18 cellular contexts compared by ENCODE assay signal in genomic region chr6:139904572-139904971, GRCh38.
"Had no signal": no experiment of that assay in that cellular context is flagged by ENCODE, and none has a peak within 500 bp of the region (broad histone marks: within the 10 kb centered on the region; RNA-seq: fewer than 3 reads in every experiment).

No MANE protein-coding gene starts in this region.

- H3K4me3 Mint-ChIP-seq: activated CD8-positive, alpha-beta T cell treated with anti-CD3 and anti-CD28 coated beads for 36 hours; activated T-helper 1 cell treated with anti-CD3 and anti-CD28 coated beads, Interleukin-12 subunit alpha, Interleukin-12 subunit beta, Interleukin-2, Interleukin-4 antibody, amounts not matched to agents 30 ng/mL and 10 ng/mL and 1 ng/mL, durations not matched to agents 14 hours and 24 hours and 36 hours; immature natural killer cell; stimulated activated naive B cell treated with anti-CD40 and anti-IgM and Interleukin-4, amounts not matched to agents 10 μg/mL and 1 μg/mL and 100 μg/mL, for 72 hours; T-cell had no signal

- ATAC-seq: activated CD8-positive, alpha-beta T cell treated with anti-CD3 and anti-CD28 coated beads for 36 hours; left cardiac atrium; T-cell had no signal

- H3K36me3 Mint-ChIP-seq: immature natural killer cell, T-cell had no signal

- H3K27me3 ChIP-seq: breast epithelium, right atrium auricular region, tibial nerve had no signal

- H3K27ac ChIP-seq: breast epithelium, right atrium auricular region had no signal

- H3K4me1 ChIP-seq: breast epithelium, right atrium auricular region had no signal

- H3K27ac Mint-ChIP-seq: activated CD8-positive, alpha-beta T cell treated with anti-CD3 and anti-CD28 coated beads for 36 hours; activated T-helper 1 cell treated with anti-CD3 and anti-CD28 coated beads, Interleukin-12 subunit alpha, Interleukin-12 subunit beta, Interleukin-2, Interleukin-4 antibody, amounts not matched to agents 30 ng/mL and 10 ng/mL and 1 ng/mL, durations not matched to agents 14 hours and 24 hours and 36 hours; immature natural killer cell; stimulated activated naive B cell treated with anti-CD40 and anti-IgM and Interleukin-4, amounts not matched to agents 10 μg/mL and 1 μg/mL and 100 μg/mL, for 72 hours; T-cell had no signal

- H3K4me3 ChIP-seq: breast epithelium, dorsolateral prefrontal cortex, right atrium auricular region, tibial nerve had no signal

- H3K9me3 Mint-ChIP-seq: activated CD8-positive, alpha-beta T cell treated with anti-CD3 and anti-CD28 coated beads for 36 hours; activated T-helper 1 cell treated with anti-CD3 and anti-CD28 coated beads, Interleukin-12 subunit alpha, Interleukin-12 subunit beta, Interleukin-2, Interleukin-4 antibody, amounts not matched to agents 30 ng/mL and 10 ng/mL and 1 ng/mL, durations not matched to agents 14 hours and 24 hours and 36 hours; immature natural killer cell; T-cell had no signal

- H3K9me3 ChIP-seq: breast epithelium, right atrium auricular region, tibial nerve had no signal

- DNase-seq: activated CD4-positive, alpha-beta T cell treated with anti-CD3 and anti-CD28 coated beads for 4 hours; activated CD8-positive, alpha-beta memory T cell treated with anti-CD3 and anti-CD28 coated beads, Interleukin-2, amount 50 U/mL, for 48 hours; activated CD8-positive, alpha-beta T cell treated with anti-CD3 and anti-CD28 coated beads for 36 hours; activated naive CD4-positive, alpha-beta T cell; aorta; dorsolateral prefrontal cortex; immature natural killer cell; left cardiac atrium; mesendoderm; posterior cingulate gyrus; stimulated activated CD4-positive, alpha-beta T cell treated with anti-CD3 and anti-CD28 coated beads, Interleukin-1b, Interleukin-23, amount 100 ng/mL, for 48 hours; stimulated activated naive B cell treated with anti-CD40 and anti-IgM and Interleukin-4, amounts not matched to agents 10 μg/mL and 1 μg/mL and 100 μg/mL, for 72 hours; T-cell; T1000 had no signal
